In the genomic region with DNA sequence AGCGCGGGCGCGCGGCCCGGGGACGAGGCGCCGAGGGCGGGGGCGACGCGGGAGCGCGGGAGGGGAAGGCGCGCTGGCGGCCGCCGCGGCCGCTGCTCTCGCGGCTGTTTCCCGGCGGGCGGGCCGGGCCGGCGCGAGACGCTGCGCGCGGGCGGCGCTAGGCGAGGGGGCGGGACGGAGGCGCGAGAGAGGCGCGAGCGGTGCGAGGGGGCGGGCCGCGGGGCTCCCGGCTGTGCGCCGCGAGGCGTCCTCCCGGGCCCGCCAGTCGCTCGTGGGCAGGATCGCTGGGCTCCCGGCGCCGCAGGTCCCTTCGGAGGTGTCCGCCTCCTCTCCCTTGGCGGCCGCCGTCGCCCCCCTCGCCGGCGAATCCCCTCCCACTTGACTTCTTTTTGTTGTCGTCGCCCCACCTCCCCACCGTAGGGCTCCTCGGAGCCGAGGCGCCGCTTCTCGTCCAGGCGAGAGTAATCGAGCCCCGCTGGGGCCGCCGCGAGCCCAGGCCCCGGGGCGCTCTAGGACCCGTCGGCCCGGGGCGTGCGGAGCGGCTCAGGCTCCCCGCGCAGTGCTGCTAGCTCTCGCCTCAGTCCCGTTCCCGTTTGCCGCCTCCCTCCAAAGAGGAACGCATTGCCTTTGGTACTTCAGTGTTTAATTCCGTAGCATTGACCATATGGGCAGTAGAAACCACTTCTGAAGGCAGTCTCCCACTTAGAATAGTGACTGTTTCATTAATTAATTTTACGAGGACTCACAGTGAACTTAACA, we compare ENCODE assay signal across 8 cellular contexts. TPM values are rescaled to one million over a fixed set of nuclear protein-coding genes. Genes with fewer than 3 reads are reported as not detected.
DNase-seq lines count a peak whose midpoint lies in the region; ATAC-seq, FAIRE-seq and TF ChIP-seq lines count a peak whose summit lies in the region.

Gene RANBP9, minus strand, starts transcription at position 110 of the 759 bp plus-strand sequence. CDS start 330 bp downstream, outside the sequence.

- peak within 1 kb of the TSS; percentile 96 for H3K4me2 ChIP-seq in OCI-LY3 (ENCODE audit: low read length)

- under 1% methylated on average over 102 of the region's 102 CpGs for WGBS in HUES64

- peaks cover 21% of the 10 kb centered on the region for H4K20me1 ChIP-seq in OCI-LY3 (ENCODE audit: insufficient read depth, low read length)

- H3K4me1 ChIP-seq in HUES64 (ENCODE audit: insufficient read depth, low read length): peaks cover 21% of the 10 kb centered on the region
- H3K4me1 ChIP-seq in OCI-LY3 (ENCODE audit: low read length): peaks cover 28% of the 10 kb centered on the region
- peaks cover 23% of the 10 kb centered on the region for H3K4me1 ChIP-seq in mucosa of descending colon (ENCODE audit: low read depth)

- H3K79me2 ChIP-seq in OCI-LY3 (ENCODE audit: low read length): peaks cover 41% of the 10 kb centered on the region

- H3K27ac ChIP-seq in HUES64 (ENCODE audit: low read depth, low read length): peak within 1 kb of the TSS; percentile 96
- peak within 1 kb of the TSS; percentile 84 for H3K27ac ChIP-seq in OCI-LY3 (ENCODE audit: low read length)

- H3K27me3 ChIP-seq in HUES64 (ENCODE audit: insufficient read depth, low read length): no peaks in the 10 kb centered on the region
- H3K27me3 ChIP-seq in OCI-LY3 (ENCODE audit: low read depth, low read length): no peaks in the 10 kb centered on the region

- no peak for FAIRE-seq in D721Med (lab: Jason Lieb, UNC)

- DNase-seq in D721Med (ENCODE audit: insufficient read length, low spot score) (peak; percentile 71), activated T-cell treated with anti-CD3 and anti-CD28 coated beads for 24 hours (ENCODE audit: low read depth) (peak; percentile 80), epithelial cell of esophagus (ENCODE audit: low read depth) (peak; percentile 84), mucosa of descending colon (peak; percentile 85 to 95 (median 93))
- DNase-seq in stimulated activated CD8-positive, alpha-beta memory T cell treated with anti-CD3 and anti-CD28 coated beads, Interleukin-4, amount 100 ng/mL, for 24 hours (ENCODE audit: low read depth): peak; percentile 77

- intact Hi-C loops in mucosa of descending colon (cut with DNase I, micrococcal nuclease): no loop called here

- peak; percentile 69 for ATAC-seq in GM21447 (IDR thresholded peaks at IDR 0.05; ENCODE audit: unreplicated experiment)
- peak; percentile 91 for ATAC-seq in mucosa of descending colon

- H3K4me3 ChIP-seq in HUES64 (ENCODE audit: low read length) (peak within 1 kb of the TSS; percentile 86), OCI-LY3 (ENCODE audit: low read length) (peak within 1 kb of the TSS; percentile 97), epithelial cell of esophagus (ENCODE audit: low read length) (peak within 1 kb of the TSS; percentile 54), mucosa of descending colon (peak within 1 kb of the TSS; percentile 73)

- H3K36me3 ChIP-seq in HUES64 (ENCODE audit: insufficient read depth, low read length) (no peaks in the 10 kb centered on the region), OCI-LY3 (replicated peaks; ENCODE audit: low read depth, low read length) (no peaks in the 10 kb centered on the region), mucosa of descending colon (ENCODE audit: low read depth) (no peaks in the 10 kb centered on the region)

- H3K9ac ChIP-seq in HUES64 (ENCODE audit: low read depth, low read length) (peak within 1 kb of the TSS; percentile 95), OCI-LY3 (ENCODE audit: low read length) (peak within 1 kb of the TSS; percentile 87)

- H3K9me3 ChIP-seq in HUES64 (ENCODE audit: insufficient read depth, low read depth, low read length) (peaks cover 5% of the 10 kb centered on the region), OCI-LY3 (ENCODE audit: insufficient read depth, low read length) (no peaks in the 10 kb centered on the region), mucosa of descending colon (no peaks in the 10 kb centered on the region)

- H2AFZ ChIP-seq in OCI-LY3 (ENCODE audit: low read depth, low read length): peak within 1 kb of the TSS; percentile 66; the same call in 1 of the 2 replicates

- TF ChIP-seq CTCF in D721Med (IDR thresholded peaks at IDR 0.05; ENCODE audit: insufficient read depth, missing control alignments) (no peak), OCI-LY3 (IDR thresholded peaks at IDR 0.05; ENCODE audit: low read depth, low read length) (no peak), epithelial cell of esophagus (IDR thresholded peaks at IDR 0.05; ENCODE audit: insufficient read depth, low read depth, low read length, missing control alignments) (no peak), mucosa of descending colon (IDR thresholded peaks at IDR 0.05) (no peak)

RNA-seq across cellular contexts. Expression of gene RANBP9, which starts in this region (rescaled TPM):
- polyA plus RNA-seq in HUES64 (2013, experiment 1 of 2): 25.1 TPM
- polyA plus RNA-seq in HUES64 (2013, experiment 2 of 2): 29.7 TPM
- 10 to 100 TPM; 33.4 to 58.4 (median 38.7) TPM for total RNA-seq in mucosa of descending colon

Comparison
In these comparisons a context has a peak if more than half of its experiments do, and no peak if none do; other contexts are left out.
1. Peak in every context shown above with its lines: DNase-seq, ATAC-seq, H3K4me3 ChIP-seq and H3K27ac ChIP-seq.